1 cellular context compared by ENCODE assay signal in the genomic region with DNA sequence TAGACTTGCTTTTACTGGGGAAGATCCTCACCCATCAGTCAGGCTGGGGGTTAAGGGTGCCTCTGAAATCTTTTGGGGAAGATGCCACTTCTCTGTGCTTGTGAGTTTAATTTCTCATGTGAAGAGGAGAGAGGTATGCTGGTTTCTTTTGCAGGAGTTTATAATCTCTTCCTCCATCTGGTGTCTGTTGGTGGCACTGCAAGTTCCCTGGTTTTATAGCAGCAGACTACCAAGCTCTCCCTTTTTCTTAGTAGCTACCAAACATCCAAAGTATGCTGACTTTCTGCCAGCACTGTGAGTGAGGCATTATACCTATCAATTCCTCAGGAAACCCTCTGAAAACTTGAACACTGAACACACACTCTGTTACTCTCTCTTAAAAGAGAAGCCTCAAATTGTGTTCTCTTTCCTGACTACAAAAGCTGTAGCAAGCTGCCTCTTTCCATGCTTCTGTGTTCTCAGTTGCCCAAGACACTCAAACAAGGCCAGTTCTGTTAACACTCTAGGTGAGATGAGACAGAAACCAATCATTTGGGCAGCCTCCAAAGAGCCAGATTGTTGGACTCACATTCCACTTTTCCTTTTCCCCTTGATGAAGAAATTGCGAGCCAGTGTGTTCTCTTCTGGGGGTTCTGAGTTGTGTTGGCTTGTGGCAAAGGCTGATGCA.
TF ChIP-seq lines count a peak whose summit lies in the region.

No MANE protein-coding gene starts in this region.

TF ChIP-seq in K562, 482 proteins besides CTCF, POLR2A, EP300 and RAD21 (continued from another document):
- TF ChIP-seq, protein P1, sequence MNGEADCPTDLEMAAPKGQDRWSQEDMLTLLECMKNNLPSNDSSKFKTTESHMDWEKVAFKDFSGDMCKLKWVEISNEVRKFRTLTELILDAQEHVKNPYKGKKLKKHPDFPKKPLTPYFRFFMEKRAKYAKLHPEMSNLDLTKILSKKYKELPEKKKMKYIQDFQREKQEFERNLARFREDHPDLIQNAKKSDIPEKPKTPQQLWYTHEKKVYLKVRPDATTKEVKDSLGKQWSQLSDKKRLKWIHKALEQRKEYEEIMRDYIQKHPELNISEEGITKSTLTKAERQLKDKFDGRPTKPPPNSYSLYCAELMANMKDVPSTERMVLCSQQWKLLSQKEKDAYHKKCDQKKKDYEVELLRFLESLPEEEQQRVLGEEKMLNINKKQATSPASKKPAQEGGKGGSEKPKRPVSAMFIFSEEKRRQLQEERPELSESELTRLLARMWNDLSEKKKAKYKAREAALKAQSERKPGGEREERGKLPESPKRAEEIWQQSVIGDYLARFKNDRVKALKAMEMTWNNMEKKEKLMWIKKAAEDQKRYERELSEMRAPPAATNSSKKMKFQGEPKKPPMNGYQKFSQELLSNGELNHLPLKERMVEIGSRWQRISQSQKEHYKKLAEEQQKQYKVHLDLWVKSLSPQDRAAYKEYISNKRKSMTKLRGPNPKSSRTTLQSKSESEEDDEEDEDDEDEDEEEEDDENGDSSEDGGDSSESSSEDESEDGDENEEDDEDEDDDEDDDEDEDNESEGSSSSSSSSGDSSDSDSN (IDR thresholded peaks at IDR 0.05; ENCODE audit: borderline replicate concordance in 1 of 2, low read depth in 2 of 2, low read length in 2 of 2), result no peak
- TF ChIP-seq COPS2 (conservative IDR thresholded peaks at IDR 0.05), result no peak
- TF ChIP-seq ZNF707 (CRISPR knock-in tag; conservative IDR thresholded peaks at IDR 0.05), result no peak
- TF ChIP-seq, protein P2, sequence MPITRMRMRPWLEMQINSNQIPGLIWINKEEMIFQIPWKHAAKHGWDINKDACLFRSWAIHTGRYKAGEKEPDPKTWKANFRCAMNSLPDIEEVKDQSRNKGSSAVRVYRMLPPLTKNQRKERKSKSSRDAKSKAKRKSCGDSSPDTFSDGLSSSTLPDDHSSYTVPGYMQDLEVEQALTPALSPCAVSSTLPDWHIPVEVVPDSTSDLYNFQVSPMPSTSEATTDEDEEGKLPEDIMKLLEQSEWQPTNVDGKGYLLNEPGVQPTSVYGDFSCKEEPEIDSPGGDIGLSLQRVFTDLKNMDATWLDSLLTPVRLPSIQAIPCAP (CRISPR knock-in tag; IDR thresholded peaks at IDR 0.05; ENCODE audit: borderline replicate concordance), result no peak
- TF ChIP-seq PHB2 (IDR thresholded peaks at IDR 0.05; ENCODE audit: low read depth), result no peak
- TF ChIP-seq, protein P3, sequence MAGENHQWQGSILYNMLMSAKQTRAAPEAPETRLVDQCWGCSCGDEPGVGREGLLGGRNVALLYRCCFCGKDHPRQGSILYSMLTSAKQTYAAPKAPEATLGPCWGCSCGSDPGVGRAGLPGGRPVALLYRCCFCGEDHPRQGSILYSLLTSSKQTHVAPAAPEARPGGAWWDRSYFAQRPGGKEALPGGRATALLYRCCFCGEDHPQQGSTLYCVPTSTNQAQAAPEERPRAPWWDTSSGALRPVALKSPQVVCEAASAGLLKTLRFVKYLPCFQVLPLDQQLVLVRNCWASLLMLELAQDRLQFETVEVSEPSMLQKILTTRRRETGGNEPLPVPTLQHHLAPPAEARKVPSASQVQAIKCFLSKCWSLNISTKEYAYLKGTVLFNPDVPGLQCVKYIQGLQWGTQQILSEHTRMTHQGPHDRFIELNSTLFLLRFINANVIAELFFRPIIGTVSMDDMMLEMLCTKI (IDR thresholded peaks at IDR 0.05; ENCODE audit: partially characterized antibody), result no peak
